12 cellular contexts compared by ENCODE assay signal in genomic region chr9:69898714-69899209, GRCh38.
DNase-seq lines count a peak whose midpoint lies in the region; ATAC-seq and TF ChIP-seq lines count a peak whose summit lies in the region.
"Had no signal": no experiment of that assay in that cellular context is flagged by ENCODE, and none has a peak within 500 bp of the region (broad histone marks: within the 10 kb centered on the region; RNA-seq: fewer than 3 reads in every experiment).

No MANE protein-coding gene starts in this region.

- ATAC-seq in psoas muscle, result no peak
- ATAC-seq in HG03378 (IDR thresholded peaks at IDR 0.05; ENCODE audit: unreplicated experiment), result no peak

- peak overlapping the region; percentile 55 for H3K4me2 ChIP-seq in PC-9

- H3K4me3 Mint-ChIP-seq in osteocyte (ENCODE audit: unreplicated experiment), result no peak overlapping the region
- H3K4me3 Mint-ChIP-seq: IgD-negative memory B cell had no signal

- no peaks in the 10 kb centered on the region for H3K27me3 Mint-ChIP-seq in osteocyte (ENCODE audit: unreplicated experiment)

- WGBS in psoas muscle, 3 donors, result 88 to 92% (median 90%) methylated on average over 1 of the region's 1 CpG

- H3K36me3 ChIP-seq in PC-9 (ENCODE audit: low read depth) (no peaks in the 10 kb centered on the region), psoas muscle (ENCODE audit: insufficient read depth in 1 of 2, low read depth in 1 of 2) (no peaks in the 10 kb centered on the region)
- H3K36me3 ChIP-seq: uterus had no signal

- no peaks in the 10 kb centered on the region for H4K20me1 ChIP-seq in PC-9 (ENCODE audit: insufficient read depth)

- BruUV-seq in PC-9 (replicated peaks; lab: Mats Ljungman, UMichigan), result no TSS peak

- peaks cover 20% of the 10 kb centered on the region for H3F3A ChIP-seq in PC-9 (ENCODE audit: insufficient read depth, low read depth)

- peaks cover 4% of the 10 kb centered on the region for H3K9me3 Mint-ChIP-seq in osteocyte (ENCODE audit: unreplicated experiment)
- H3K9me3 Mint-ChIP-seq: IgD-negative memory B cell had no signal

- peaks cover 42% of the 10 kb centered on the region for H3K4me1 Mint-ChIP-seq in osteocyte (ENCODE audit: unreplicated experiment)
- H3K4me1 Mint-ChIP-seq: IgD-negative memory B cell had no signal

- POLR2A ChIA-PET in PC-9 (lab: Charles Lee; ENCODE audit: unreplicated experiment), result interaction anchor here (0.6 to 0.8 kb wide), 3 partner anchors 13 to 225 kb away, joined by 3 to 7 read pairs (median 5); partner anchors contain the start of gene PTAR1

- no peaks in the 10 kb centered on the region for H3K79me2 ChIP-seq in PC-9 (ENCODE audit: low read depth)

- H3K36me3 Mint-ChIP-seq in osteocyte (ENCODE audit: unreplicated experiment), result no peaks in the 10 kb centered on the region
- H3K36me3 Mint-ChIP-seq: IgD-negative memory B cell had no signal

- H3K4me1 ChIP-seq in PC-9 (replicated peaks; ENCODE audit: insufficient read depth) (peaks cover 45% of the 10 kb centered on the region), psoas muscle (no peaks in the 10 kb centered on the region)
- H3K4me1 ChIP-seq: uterus had no signal

- no peak overlapping the region for H2AFZ ChIP-seq in PC-9

- CTCF ChIA-PET in PC-9 (lab: Charles Lee), result interaction anchor here (0.6 to 0.7 kb wide), 4 partner anchors 7 to 704 kb away, joined by 4 to 9 read pairs (median 4); no protein-coding TSS in a partner anchor

- peak; percentile 94 for DNase-seq in EL
- DNase-seq in PC-9, result peak; percentile 29 to 95
- DNase-seq in dorsolateral prefrontal cortex, result no peak
- no peak for DNase-seq in osteocyte (ENCODE audit: extremely low spot score, unreplicated experiment)
- DNase-seq in MV-4-11 (lab: John Stamatoyannopoulos, UW), result no peak
- DNase-seq in stimulated activated CD4-positive, alpha-beta T cell treated with anti-CD3 and anti-CD28 coated beads, Interleukin-1b, Interleukin-23, amount 100 ng/mL, for 48 hours, result no peak
- DNase-seq in psoas muscle, result no peak
- DNase-seq: NK-92 treated with Interleukin-12 subunit alpha and Interleukin-12 subunit beta, amount 100 ng/mL, for 24 hours; uterus had no signal

- peaks cover 6% of the 10 kb centered on the region; the same call in 1 of the 2 replicates for H3K9me3 ChIP-seq in PC-9 (ENCODE audit: insufficient read depth, low read depth)
- no peaks in the 10 kb centered on the region for H3K9me3 ChIP-seq in psoas muscle
- H3K9me3 ChIP-seq: uterus had no signal

- H3K4me3 ChIP-seq in PC-9 (no peak overlapping the region), dorsolateral prefrontal cortex (no peak overlapping the region), psoas muscle (no peak overlapping the region)
- H3K4me3 ChIP-seq: uterus had no signal

- TF ChIP-seq CTCF in PC-9 (conservative IDR thresholded peaks at IDR 0.05), result no peak
- TF ChIP-seq CTCF in dorsolateral prefrontal cortex (IDR thresholded peaks at IDR 0.05 in 54 of 56, conservative IDR thresholded peaks at IDR 0.05 in 2 of 56; ENCODE audit: low read depth in 1 of 56, partially characterized antibody in 56 of 56), result peak in 1 of 56 donors; percentile 12
- TF ChIP-seq CTCF in osteocyte (IDR thresholded peaks at IDR 0.05), result no peak
- TF ChIP-seq CTCF in psoas muscle (IDR thresholded peaks at IDR 0.05), result no peak

- H3K9me2 ChIP-seq in PC-9 (ENCODE audit: insufficient read depth), result no peaks in the 10 kb centered on the region

- H3K27me3 ChIP-seq in PC-9 (ENCODE audit: insufficient read depth, low read depth) (no peaks in the 10 kb centered on the region), dorsolateral prefrontal cortex (no peaks in the 10 kb centered on the region), psoas muscle (ENCODE audit: insufficient read depth in 3 of 3, low read length in 2 of 3) (no peaks in the 10 kb centered on the region)
- H3K27me3 ChIP-seq: uterus had no signal

- H3K27ac ChIP-seq in PC-9 (peak overlapping the region; percentile 78), dorsolateral prefrontal cortex (peak overlapping the region in 42 of 59 donors; percentile 13 to 89 (median 54)), psoas muscle (no peak overlapping the region)
- H3K27ac ChIP-seq: uterus, VCaP had no signal

- H3K27ac Mint-ChIP-seq in osteocyte (ENCODE audit: unreplicated experiment), result peak overlapping the region; percentile 76
- H3K27ac Mint-ChIP-seq: IgD-negative memory B cell had no signal

- intact Hi-C loops in PC-9 (cut with micrococcal nuclease; ENCODE audit: unreplicated experiment) (loop anchor here (1.0 to 10.0 kb wide), 3 partner anchors 13 to 356 kb away; partner anchors contain the start of gene SMC5), dorsolateral prefrontal cortex (cut with DNase I) (no loop called here), psoas muscle (cut with DNase I) (no loop called here)

Comparison
In these comparisons a context has a peak if more than half of its experiments do, and no peak if none do; other contexts are left out.
1. DNase-seq: peak in EL (single experiment) and PC-9 (2 of 2); none in dorsolateral prefrontal cortex (0 of 10), osteocyte (single experiment), MV-4-11 (single experiment), stimulated activated CD4-positive, alpha-beta T cell treated with anti-CD3 and anti-CD28 coated beads, Interleukin-1b, Interleukin-23, amount 100 ng/mL, for 48 hours (single experiment) and psoas muscle (0 of 2).